ENCODE assay signal across 2 cellular contexts in genomic region chr1:203264052-203264501, GRCh38.
TF ChIP-seq lines count a peak whose summit lies in the region.

No MANE protein-coding gene starts in this region.

TF ChIP-seq in A549, 52 proteins besides CTCF, POLR2A, EP300 and RAD21:
- TF ChIP-seq USF2 (IDR thresholded peaks at IDR 0.05), result 0 out of 2 replicates have a peak, but pooled peaks have one; percentile 9
- no peak for TF ChIP-seq HOXB13 (CRISPR knock-in tag; IDR thresholded peaks at IDR 0.05; ENCODE audit: low read depth)
- TF ChIP-seq ZC3H11A (IDR thresholded peaks at IDR 0.05), result no peak

TF ChIP-seq in GM23338, 12 proteins besides CTCF, POLR2A, EP300 and RAD21:
- TF ChIP-seq EZH2 (IDR thresholded peaks at IDR 0.05; ENCODE audit: low read depth, unreplicated experiment) (no peak), JUNB (IDR thresholded peaks at IDR 0.05; ENCODE audit: unreplicated experiment) (no peak), CREB1 (CRISPR knock-in tag; IDR thresholded peaks at IDR 0.05; ENCODE audit: low read depth) (no peak), STAT1 (IDR thresholded peaks at IDR 0.05; ENCODE audit: unreplicated experiment) (no peak), ZNF462 (CRISPR knock-in tag; IDR thresholded peaks at IDR 0.05) (no peak), EZH2phosphoT487 (IDR thresholded peaks at IDR 0.05; ENCODE audit: unreplicated experiment) (no peak), ETS1 (IDR thresholded peaks at IDR 0.05) (no peak)
TF ChIP-seq in GM23338: peak in this region for 0.
